Comparison of ENCODE assay signal across 1 cellular context in genomic region chr7:43583424-43584199, GRCh38.
TF ChIP-seq lines count a peak whose summit lies in the region.

No MANE protein-coding gene starts in this region.

TF ChIP-seq in K562, 482 proteins besides CTCF, POLR2A, EP300 and RAD21 (continued from another document and continues in another):
- TF ChIP-seq ARID2 (IDR thresholded peaks at IDR 0.05) (no peak), HIVEP1 (CRISPR knock-in tag; IDR thresholded peaks at IDR 0.05) (no peak), SMAD4 (CRISPR knock-in tag; conservative IDR thresholded peaks at IDR 0.05) (peak; percentile 87), E2F5 (CRISPR knock-in tag; IDR thresholded peaks at IDR 0.05) (no peak), PRDM10 (IDR thresholded peaks at IDR 0.05; ENCODE audit: partially characterized antibody) (no peak), HOXB6 (CRISPR knock-in tag; IDR thresholded peaks at IDR 0.05; ENCODE audit: borderline replicate concordance) (no peak), HES1 (IDR thresholded peaks at IDR 0.05; ENCODE audit: low read depth) (no peak), FOXJ2 (tag; IDR thresholded peaks at IDR 0.05) (0 out of 2 replicates have a peak, but pooled peaks have one; percentile 19), SAFB (IDR thresholded peaks at IDR 0.05; ENCODE audit: borderline replicate concordance, low read depth, low read length) (peak; percentile 95), MNT (conservative IDR thresholded peaks at IDR 0.05) (peak; percentile 23 to 62; a peak in 1 of 4 replicates), KAT8 (IDR thresholded peaks at IDR 0.05; ENCODE audit: low read depth) (no peak), YY1 (IDR thresholded peaks at IDR 0.05; ENCODE audit: borderline replicate concordance in 1 of 3, control insufficient read depth in 1 of 3, extremely low read depth in 1 of 3, insufficient read depth in 3 of 3, insufficient read length in 1 of 3, insufficient replicate concordance in 2 of 3, low read depth in 1 of 3, low read length in 2 of 3) (peak in 1 of 3 experiments; percentile 50), ETV6 (IDR thresholded peaks at IDR 0.05; ENCODE audit: borderline replicate concordance in 1 of 2, low read depth in 2 of 2, low read length in 1 of 2) (no peak), ETV6 (CRISPR knock-in tag; IDR thresholded peaks at IDR 0.05; ENCODE audit: borderline replicate concordance) (no peak), UBTF (IDR thresholded peaks at IDR 0.05; ENCODE audit: borderline replicate concordance in 1 of 2, low read depth in 2 of 2, low read length in 2 of 2) (no peak), NR0B1 (IDR thresholded peaks at IDR 0.05; ENCODE audit: partially characterized antibody) (no peak), CGGBP1 (CRISPR knock-in tag; IDR thresholded peaks at IDR 0.05) (no peak), JUND (IDR thresholded peaks at IDR 0.05; ENCODE audit: borderline replicate concordance, low read depth, low read length) (no peak), JUND (tag; IDR thresholded peaks at IDR 0.05; ENCODE audit: borderline replicate concordance, low read depth, low read length) (no peak), OTX1 (CRISPR knock-in tag; IDR thresholded peaks at IDR 0.05) (no peak), ZBTB7A (IDR thresholded peaks at IDR 0.05; ENCODE audit: borderline replicate concordance, control insufficient read depth, low read depth, low read length) (0 out of 2 replicates have a peak, but pooled peaks have one; percentile 8), SMAD3 (CRISPR knock-in tag; conservative IDR thresholded peaks at IDR 0.05) (no peak), ZNF75A (CRISPR knock-in tag; IDR thresholded peaks at IDR 0.05) (no peak), MLX (CRISPR knock-in tag; conservative IDR thresholded peaks at IDR 0.05) (no peak), EZH2 (IDR thresholded peaks at IDR 0.05; ENCODE audit: borderline replicate concordance, low read depth, low read length) (no peak), ZKSCAN3 (CRISPR knock-in tag; IDR thresholded peaks at IDR 0.05) (no peak), STAT6 (CRISPR knock-in tag; IDR thresholded peaks at IDR 0.05) (no peak), TEAD4 (IDR thresholded peaks at IDR 0.05; ENCODE audit: low read length) (no peak; the same call in 1 of the 2 replicates), TEAD4 (CRISPR knock-in tag; IDR thresholded peaks at IDR 0.05; ENCODE audit: borderline replicate concordance) (no peak), POLR2AphosphoS5 (IDR thresholded peaks at IDR 0.05; ENCODE audit: control insufficient read depth, insufficient read depth, low read depth, low read length) (no peak), HMBOX1 (IDR thresholded peaks at IDR 0.05) (no peak), ZKSCAN8 (CRISPR knock-in tag; IDR thresholded peaks at IDR 0.05) (no peak), GATAD2B (IDR thresholded peaks at IDR 0.05; ENCODE audit: borderline replicate concordance) (peak; percentile 95), HNRNPH1 (optimal IDR thresholded peaks at IDR 0.05; ENCODE audit: low read depth, low read length) (no peak), RBM17 (IDR thresholded peaks at IDR 0.05; ENCODE audit: borderline replicate concordance, low read depth, low read length) (no peak), HDAC3 (IDR thresholded peaks at IDR 0.05; ENCODE audit: borderline replicate concordance, partially characterized antibody) (no peak), ZNF143 (CRISPR knock-in tag; IDR thresholded peaks at IDR 0.05) (no peak), NEUROD1 (IDR thresholded peaks at IDR 0.05; ENCODE audit: borderline replicate concordance, low read depth, low read length, partially characterized antibody) (no peak), MEF2A (IDR thresholded peaks at IDR 0.05; ENCODE audit: control insufficient read depth, low read depth, low read length) (no peak), STAT5B (CRISPR knock-in tag; IDR thresholded peaks at IDR 0.05) (no peak), FOXP1 (CRISPR knock-in tag; IDR thresholded peaks at IDR 0.05) (no peak), PRPF4 (IDR thresholded peaks at IDR 0.05; ENCODE audit: insufficient read depth, low read depth, low read length, poor library complexity, severe bottlenecking) (no peak), GABPB1 (CRISPR knock-in tag; IDR thresholded peaks at IDR 0.05) (no peak), MAZ (CRISPR knock-in tag; conservative IDR thresholded peaks at IDR 0.05 in 1 of 2, IDR thresholded peaks at IDR 0.05 in 1 of 2) (peak in 1 of 2 experiments; percentile 51; a peak in 1 of 4 replicates), CBFA2T3 (IDR thresholded peaks at IDR 0.05) (peak; percentile 66), CC2D1A (IDR thresholded peaks at IDR 0.05) (0 out of 2 replicates have a peak, but pooled peaks have one; percentile 30), ZNF778 (CRISPR knock-in tag; IDR thresholded peaks at IDR 0.05) (no peak), CREB3 (tag; conservative IDR thresholded peaks at IDR 0.05; ENCODE audit: low read depth) (no peak), BRF1 (IDR thresholded peaks at IDR 0.05; ENCODE audit: borderline replicate concordance, extremely low read depth, insufficient read length) (no peak), CSDE1 (IDR thresholded peaks at IDR 0.05) (no peak), ZC3H11A (IDR thresholded peaks at IDR 0.05; ENCODE audit: low read depth, low read length) (no peak), ZSCAN32 (CRISPR knock-in tag; IDR thresholded peaks at IDR 0.05) (no peak), HDAC1 (IDR thresholded peaks at IDR 0.05) (peak in 1 of 2 experiments; percentile 55; a peak in 2 of 4 replicates)
